In the genomic region with DNA sequence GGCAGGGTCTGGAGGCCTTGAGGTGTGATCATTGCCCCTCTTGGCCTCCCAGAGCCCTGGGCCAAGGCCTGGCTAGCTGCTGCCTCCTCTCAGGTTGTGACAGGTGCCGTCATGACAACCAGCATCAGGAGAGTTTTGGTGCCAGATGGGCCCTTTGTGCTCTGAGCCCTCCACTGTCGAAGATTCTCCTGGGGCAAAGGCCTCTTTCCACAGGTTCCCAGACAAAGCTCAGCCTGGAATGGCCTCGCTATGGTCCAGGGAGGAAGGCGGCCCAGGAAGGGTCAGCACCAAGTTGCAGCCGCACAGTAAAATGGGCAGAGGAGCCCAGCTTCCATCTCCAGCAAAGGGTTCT, we compare ENCODE assay signal across 1 cellular context.
TF ChIP-seq lines count a peak whose summit lies in the region.

No MANE protein-coding gene starts in this region.

TF ChIP-seq in K562, 482 proteins besides CTCF, POLR2A, EP300 and RAD21 (continued from another document):
- no peak for TF ChIP-seq ZMIZ1 (IDR thresholded peaks at IDR 0.05; ENCODE audit: low read depth in 2 of 2, low read length in 2 of 2)
- TF ChIP-seq MYBL2 (IDR thresholded peaks at IDR 0.05; ENCODE audit: low read depth) = no peak
- TF ChIP-seq MYBL2 (CRISPR knock-in tag; IDR thresholded peaks at IDR 0.05; ENCODE audit: borderline replicate concordance) = peak; percentile 70; the same call in 1 of the 2 replicates
- no peak for TF ChIP-seq FOXO4 (CRISPR knock-in tag; IDR thresholded peaks at IDR 0.05)
- no peak for TF ChIP-seq KLF13 (tag; IDR thresholded peaks at IDR 0.05; ENCODE audit: borderline replicate concordance, low read depth)
- no peak for TF ChIP-seq HINFP (tag; conservative IDR thresholded peaks at IDR 0.05; ENCODE audit: low read depth)
- TF ChIP-seq CBFA2T2 (conservative IDR thresholded peaks at IDR 0.05) = no peak
- no peak for TF ChIP-seq JUND (IDR thresholded peaks at IDR 0.05; ENCODE audit: borderline replicate concordance, low read depth, low read length)
- TF ChIP-seq JUND (tag; IDR thresholded peaks at IDR 0.05; ENCODE audit: borderline replicate concordance, low read depth, low read length) = no peak
- no peak for TF ChIP-seq ZNF740 (CRISPR knock-in tag; IDR thresholded peaks at IDR 0.05)
- TF ChIP-seq ZNF740 (tag; IDR thresholded peaks at IDR 0.05) = no peak
- no peak for TF ChIP-seq ZNF277 (CRISPR knock-in tag; IDR thresholded peaks at IDR 0.05; ENCODE audit: borderline replicate concordance)
